Comparison of ENCODE assay signal across 27 cellular contexts in genomic region chr9:133583111-133583510, GRCh38. TPM values are rescaled to one million over a fixed set of nuclear protein-coding genes. Genes with fewer than 3 reads are reported as not detected.
"Had no signal": no experiment of that assay in that cellular context is flagged by ENCODE, and none has a peak within 500 bp of the region (broad histone marks: within the 10 kb centered on the region; RNA-seq: fewer than 3 reads in every experiment).

No MANE protein-coding gene starts in this region.

- ATAC-seq: activated CD4-positive, CD25-positive, alpha-beta regulatory T cell treated with anti-CD3 and anti-CD28 coated beads, Interleukin-2, amount 50 U/mL, for 24 hours; activated CD8-positive, alpha-beta memory T cell treated with anti-CD3 and anti-CD28 coated beads, Interleukin-2, amount 10 ng/mL, durations not matched to agents 7 days and 5 days; activated naive CD8-positive, alpha-beta T cell treated with anti-CD3 and anti-CD28 coated beads, Interleukin-2, amount 50 U/mL, for 24 hours; stimulated activated naive B cell treated with anti-CD40 and anti-IgM and Interleukin-4, amounts not matched to agents 10 μg/mL and 1 μg/mL and 100 μg/mL, for 72 hours had no signal

- DNase-seq: activated CD4-positive, alpha-beta memory T cell treated with anti-CD3 and anti-CD28 coated beads, Interleukin-2, amount 10 ng/mL, durations not matched to agents 7 days and 5 days; activated CD4-positive, alpha-beta T cell treated with anti-CD3 and anti-CD28 coated beads, Interleukin-2, amount 10 ng/mL, durations not matched to agents 24 days and 14 days; activated CD8-positive, alpha-beta memory T cell treated with anti-CD3 and anti-CD28 coated beads, Interleukin-2, amount 10 ng/mL, durations not matched to agents 7 days and 5 days; activated effector memory CD4-positive, alpha-beta T cell treated with anti-CD3 and anti-CD28 coated beads, Interleukin-2, amount 50 U/mL, for 16 hours; activated naive CD4-positive, alpha-beta T cell treated with anti-CD3 and anti-CD28 coated beads, Interleukin-2, amount 50 U/mL, for 16 hours; activated naive CD8-positive, alpha-beta T cell treated with anti-CD3 and anti-CD28 coated beads, Interleukin-2, amount 50 U/mL, for 24 hours; activated T-cell treated with anti-CD3 and anti-CD28 coated beads for 4 hours; cortex of kidney; islet precursor cell; left colon; mammary epithelial cell; nephron progenitor cell; nucleus accumbens; sigmoid colon; stimulated activated CD4-positive, alpha-beta T cell treated with anti-CD3 and anti-CD28 coated beads, Interleukin-2, amount 100 ng/mL, for 48 hours; stimulated activated CD8-positive, alpha-beta memory T cell treated with anti-CD3 and anti-CD28 coated beads, Interleukin-4, amount 100 ng/mL, for 48 hours; stimulated activated naive B cell treated with anti-CD40 and anti-IgM and Interleukin-4, amounts not matched to agents 10 μg/mL and 1 μg/mL and 100 μg/mL, for 72 hours; transverse colon had no signal

- H3K27ac ChIP-seq: epithelial cell of prostate, transverse colon had no signal

- H3K36me3 ChIP-seq: heart left ventricle, sigmoid colon, transverse colon had no signal

- H3K9me3 ChIP-seq: heart left ventricle, sigmoid colon, transverse colon had no signal

- H3K4me3 ChIP-seq: heart left ventricle, sigmoid colon, transverse colon had no signal

RNA-seq across cellular contexts. Expression of gene FAM163B, which starts 26.1 kb away (rescaled TPM):
- total RNA-seq: activated CD4-positive, alpha-beta memory T cell treated with anti-CD3 and anti-CD28 coated beads, Interleukin-2, amount 10 ng/mL, durations not matched to agents 7 days and 5 days; activated CD4-positive, alpha-beta T cell treated with anti-CD3 and anti-CD28 coated beads, Interleukin-2, amount 10 ng/mL, durations not matched to agents 24 days and 14 days; activated CD8-positive, alpha-beta memory T cell treated with anti-CD3 and anti-CD28 coated beads, Interleukin-2, amount 10 ng/mL, durations not matched to agents 7 days and 5 days; fibroblast of villous mesenchyme; heart left ventricle; mammary epithelial cell; mononuclear cell; myocyte; T-helper 2 cell treated with Interferon-gamma antibody and Interleukin-4, amounts not matched to agents 100 ng/mL and 5 ng/mL, for 36 hours had no signal
- polyA plus RNA-seq: mammary epithelial cell had no signal

RNA-seq across cellular contexts. Expression of gene ADAMTSL2, which starts 48.6 kb away (rescaled TPM):
- total RNA-seq: activated CD4-positive, alpha-beta memory T cell treated with anti-CD3 and anti-CD28 coated beads, Interleukin-2, amount 10 ng/mL, durations not matched to agents 7 days and 5 days; activated CD4-positive, alpha-beta T cell treated with anti-CD3 and anti-CD28 coated beads, Interleukin-2, amount 10 ng/mL, durations not matched to agents 24 days and 14 days; activated CD8-positive, alpha-beta memory T cell treated with anti-CD3 and anti-CD28 coated beads, Interleukin-2, amount 10 ng/mL, durations not matched to agents 7 days and 5 days; T-helper 2 cell treated with Interferon-gamma antibody and Interleukin-4, amounts not matched to agents 100 ng/mL and 5 ng/mL, for 36 hours had no signal
- polyA plus RNA-seq: mammary epithelial cell had no signal

RNA-seq across cellular contexts. Expression of gene DBH, which starts 53.1 kb away (rescaled TPM):
- total RNA-seq: activated CD4-positive, alpha-beta memory T cell treated with anti-CD3 and anti-CD28 coated beads, Interleukin-2, amount 10 ng/mL, durations not matched to agents 7 days and 5 days; activated CD4-positive, alpha-beta T cell treated with anti-CD3 and anti-CD28 coated beads, Interleukin-2, amount 10 ng/mL, durations not matched to agents 24 days and 14 days; activated CD8-positive, alpha-beta memory T cell treated with anti-CD3 and anti-CD28 coated beads, Interleukin-2, amount 10 ng/mL, durations not matched to agents 7 days and 5 days; fibroblast of villous mesenchyme; left colon; mammary epithelial cell; sigmoid colon; T-helper 2 cell treated with Interferon-gamma antibody and Interleukin-4, amounts not matched to agents 100 ng/mL and 5 ng/mL, for 36 hours; temporal lobe; transverse colon had no signal
- polyA plus RNA-seq: heart left ventricle, mammary epithelial cell had no signal

RNA-seq across cellular contexts. Expression of gene MYMK, which starts 58.4 kb away (rescaled TPM):
- total RNA-seq: activated CD4-positive, alpha-beta memory T cell treated with anti-CD3 and anti-CD28 coated beads, Interleukin-2, amount 10 ng/mL, durations not matched to agents 7 days and 5 days; activated CD4-positive, alpha-beta T cell treated with anti-CD3 and anti-CD28 coated beads, Interleukin-2, amount 10 ng/mL, durations not matched to agents 24 days and 14 days; activated CD8-positive, alpha-beta memory T cell treated with anti-CD3 and anti-CD28 coated beads, Interleukin-2, amount 10 ng/mL, durations not matched to agents 7 days and 5 days; cerebellum; fibroblast of villous mesenchyme; heart left ventricle; left colon; mammary epithelial cell; mononuclear cell; sigmoid colon; T-helper 2 cell treated with Interferon-gamma antibody and Interleukin-4, amounts not matched to agents 100 ng/mL and 5 ng/mL, for 36 hours; temporal lobe; transverse colon had no signal
- polyA plus RNA-seq: heart left ventricle, mammary epithelial cell, sigmoid colon had no signal
